ENCODE assay signal across 8 cellular contexts in genomic region chr6:34237722-34238506, GRCh38. TPM values are rescaled to one million over a fixed set of nuclear protein-coding genes. Genes with fewer than 3 reads are reported as not detected.
DNase-seq lines count a peak whose midpoint lies in the region; ATAC-seq and TF ChIP-seq lines count a peak whose summit lies in the region.

No MANE protein-coding gene starts in this region.

- ATAC-seq in HG02852 (IDR thresholded peaks at IDR 0.05; ENCODE audit: unreplicated experiment) (peak; percentile 12), RWPE2 (ENCODE audit: low read depth) (no peak), psoas muscle (peak; percentile 7 to 46 (median 26)), GM19463 (IDR thresholded peaks at IDR 0.05; ENCODE audit: unreplicated experiment) (no peak), GM21447 (IDR thresholded peaks at IDR 0.05; ENCODE audit: unreplicated experiment) (no peak)

- H3K9me3 ChIP-seq in RWPE2 (ENCODE audit: severe bottlenecking) (no peaks in the 10 kb centered on the region), cardiac muscle cell (ENCODE audit: low read depth) (no peaks in the 10 kb centered on the region), psoas muscle (no peaks in the 10 kb centered on the region)

- DNase-seq in EH (ENCODE audit: low read depth) (peak; percentile 43), RWPE2 (ENCODE audit: low spot score) (peak; percentile 42), cardiac muscle cell (ENCODE audit: low read depth in 1 of 2, low spot score in 1 of 2) (peak; percentile 32 to 66), psoas muscle (peak; percentile 55 to 67)
- DNase-seq in activated naive CD4-positive, alpha-beta T cell treated with Interleukin-2 at 50 U/mL for 16 hours, result peak; percentile 77

- WGBS in psoas muscle, 3 donors, result 6 to 11% (median 9%) methylated on average over 35 to 64 of the region's 64 CpGs

- H3K36me3 ChIP-seq in RWPE2 (ENCODE audit: low read depth) (peaks cover 43% of the 10 kb centered on the region), cardiac muscle cell (peaks cover 21% of the 10 kb centered on the region), psoas muscle (ENCODE audit: insufficient read depth in 1 of 2, low read depth in 1 of 2) (peaks cover 0 to 26% of the 10 kb centered on the region in 2 donors)

- TF ChIP-seq CTCF in RWPE2 (IDR thresholded peaks at IDR 0.05; ENCODE audit: poor library complexity, severe bottlenecking) (peak; percentile 43), cardiac muscle cell (IDR thresholded peaks at IDR 0.05; ENCODE audit: low read depth, low read length) (peak; percentile 31), psoas muscle (IDR thresholded peaks at IDR 0.05) (peak; percentile 21)

- H3K27ac ChIP-seq in RWPE2 (ENCODE audit: poor library complexity, severe bottlenecking), result peak overlapping the region; percentile 95
- peak overlapping the region; percentile 83 for H3K27ac ChIP-seq in cardiac muscle cell
- H3K27ac ChIP-seq in psoas muscle, result peak overlapping the region; percentile 76

- intact Hi-C loops in psoas muscle (cut with DNase I), result loop anchor here (5.0 kb wide), 1 partner anchor 41 kb away; no protein-coding TSS in a partner anchor

- H3K27me3 ChIP-seq in RWPE2 (ENCODE audit: insufficient read depth, poor library complexity, severe bottlenecking) (no peaks in the 10 kb centered on the region), cardiac muscle cell (no peaks in the 10 kb centered on the region), psoas muscle (ENCODE audit: insufficient read depth in 3 of 3, low read length in 2 of 3) (no peaks in the 10 kb centered on the region)

- H3K4me3 ChIP-seq in RWPE2 (ENCODE audit: severe bottlenecking) (peak overlapping the region; percentile 98), cardiac muscle cell (peak overlapping the region; percentile 99), psoas muscle (peak overlapping the region; percentile 91)

- H3K4me1 ChIP-seq in RWPE2 (ENCODE audit: insufficient read depth, poor library complexity, severe bottlenecking), result peaks cover 43% of the 10 kb centered on the region
- peaks cover 35% of the 10 kb centered on the region for H3K4me1 ChIP-seq in cardiac muscle cell (ENCODE audit: low read depth)
- H3K4me1 ChIP-seq in psoas muscle, result peaks cover 1% of the 10 kb centered on the region

RNA-seq across cellular contexts. Expression of gene HMGA1, which starts 1.2 kb away (rescaled TPM):
- total RNA-seq in cardiac muscle cell (505 and 639 TPM in 2 replicates), psoas muscle (100 to 1,000 TPM in 3 of 4 donors, 10 to 100 TPM in 1; 83.5 to 151 (median 128) TPM)
- polyA plus RNA-seq in cardiac muscle cell (341 and 384 TPM in 2 replicates), psoas muscle (100 to 1,000 TPM; 111 to 389 (median 205) TPM)

RNA-seq across cellular contexts. Expression of gene SMIM29, which starts 10.9 kb away (rescaled TPM):
- total RNA-seq in cardiac muscle cell (13.1 and 13.4 TPM in 2 replicates), psoas muscle (10 to 100 TPM; 14.4 to 59.4 (median 31.5) TPM)
- polyA plus RNA-seq in cardiac muscle cell (14.7 and 17.7 TPM in 2 replicates), psoas muscle (100 to 1,000 TPM in 1 of 3 donors, 10 to 100 TPM in 2; 24.6 to 100 (median 44.1) TPM)

Comparison
In these comparisons a context has a peak if more than half of its experiments do, and no peak if none do; other contexts are left out.
1. ATAC-seq: peak in HG02852 (single experiment) and psoas muscle (4 of 4); none in RWPE2 (single experiment), GM19463 (single experiment) and GM21447 (single experiment).
2. Peak in every context shown above with its lines, with median percentiles within 50 percentile points of each other: DNase-seq, H3K27ac ChIP-seq, H3K4me3 ChIP-seq and CTCF ChIP-seq.